ENCODE assay signal across 1 cellular context in the genomic region with DNA sequence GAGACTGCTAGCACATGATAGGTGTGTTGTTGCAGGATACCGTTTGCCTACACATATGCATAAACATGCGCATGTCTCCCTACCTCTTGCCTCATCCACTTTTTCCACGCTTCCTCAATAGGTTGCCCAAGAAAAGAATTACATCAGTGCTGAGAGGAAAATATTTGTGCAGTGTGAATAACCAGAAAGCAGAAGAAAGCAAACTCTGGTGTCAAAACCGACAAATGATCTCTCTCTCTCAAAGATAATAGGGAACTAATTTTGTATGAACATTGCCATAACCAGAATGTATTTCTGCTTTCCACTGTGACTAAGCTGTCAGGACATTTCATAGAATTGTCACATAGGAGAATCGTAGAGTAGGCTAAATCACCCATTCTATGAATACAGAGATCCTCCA.
TF ChIP-seq lines count a peak whose summit lies in the region.

No MANE protein-coding gene starts in this region.

TF ChIP-seq in GM23338, 12 proteins besides CTCF, POLR2A, EP300 and RAD21 (continued from another document):
- TF ChIP-seq, protein P1, sequence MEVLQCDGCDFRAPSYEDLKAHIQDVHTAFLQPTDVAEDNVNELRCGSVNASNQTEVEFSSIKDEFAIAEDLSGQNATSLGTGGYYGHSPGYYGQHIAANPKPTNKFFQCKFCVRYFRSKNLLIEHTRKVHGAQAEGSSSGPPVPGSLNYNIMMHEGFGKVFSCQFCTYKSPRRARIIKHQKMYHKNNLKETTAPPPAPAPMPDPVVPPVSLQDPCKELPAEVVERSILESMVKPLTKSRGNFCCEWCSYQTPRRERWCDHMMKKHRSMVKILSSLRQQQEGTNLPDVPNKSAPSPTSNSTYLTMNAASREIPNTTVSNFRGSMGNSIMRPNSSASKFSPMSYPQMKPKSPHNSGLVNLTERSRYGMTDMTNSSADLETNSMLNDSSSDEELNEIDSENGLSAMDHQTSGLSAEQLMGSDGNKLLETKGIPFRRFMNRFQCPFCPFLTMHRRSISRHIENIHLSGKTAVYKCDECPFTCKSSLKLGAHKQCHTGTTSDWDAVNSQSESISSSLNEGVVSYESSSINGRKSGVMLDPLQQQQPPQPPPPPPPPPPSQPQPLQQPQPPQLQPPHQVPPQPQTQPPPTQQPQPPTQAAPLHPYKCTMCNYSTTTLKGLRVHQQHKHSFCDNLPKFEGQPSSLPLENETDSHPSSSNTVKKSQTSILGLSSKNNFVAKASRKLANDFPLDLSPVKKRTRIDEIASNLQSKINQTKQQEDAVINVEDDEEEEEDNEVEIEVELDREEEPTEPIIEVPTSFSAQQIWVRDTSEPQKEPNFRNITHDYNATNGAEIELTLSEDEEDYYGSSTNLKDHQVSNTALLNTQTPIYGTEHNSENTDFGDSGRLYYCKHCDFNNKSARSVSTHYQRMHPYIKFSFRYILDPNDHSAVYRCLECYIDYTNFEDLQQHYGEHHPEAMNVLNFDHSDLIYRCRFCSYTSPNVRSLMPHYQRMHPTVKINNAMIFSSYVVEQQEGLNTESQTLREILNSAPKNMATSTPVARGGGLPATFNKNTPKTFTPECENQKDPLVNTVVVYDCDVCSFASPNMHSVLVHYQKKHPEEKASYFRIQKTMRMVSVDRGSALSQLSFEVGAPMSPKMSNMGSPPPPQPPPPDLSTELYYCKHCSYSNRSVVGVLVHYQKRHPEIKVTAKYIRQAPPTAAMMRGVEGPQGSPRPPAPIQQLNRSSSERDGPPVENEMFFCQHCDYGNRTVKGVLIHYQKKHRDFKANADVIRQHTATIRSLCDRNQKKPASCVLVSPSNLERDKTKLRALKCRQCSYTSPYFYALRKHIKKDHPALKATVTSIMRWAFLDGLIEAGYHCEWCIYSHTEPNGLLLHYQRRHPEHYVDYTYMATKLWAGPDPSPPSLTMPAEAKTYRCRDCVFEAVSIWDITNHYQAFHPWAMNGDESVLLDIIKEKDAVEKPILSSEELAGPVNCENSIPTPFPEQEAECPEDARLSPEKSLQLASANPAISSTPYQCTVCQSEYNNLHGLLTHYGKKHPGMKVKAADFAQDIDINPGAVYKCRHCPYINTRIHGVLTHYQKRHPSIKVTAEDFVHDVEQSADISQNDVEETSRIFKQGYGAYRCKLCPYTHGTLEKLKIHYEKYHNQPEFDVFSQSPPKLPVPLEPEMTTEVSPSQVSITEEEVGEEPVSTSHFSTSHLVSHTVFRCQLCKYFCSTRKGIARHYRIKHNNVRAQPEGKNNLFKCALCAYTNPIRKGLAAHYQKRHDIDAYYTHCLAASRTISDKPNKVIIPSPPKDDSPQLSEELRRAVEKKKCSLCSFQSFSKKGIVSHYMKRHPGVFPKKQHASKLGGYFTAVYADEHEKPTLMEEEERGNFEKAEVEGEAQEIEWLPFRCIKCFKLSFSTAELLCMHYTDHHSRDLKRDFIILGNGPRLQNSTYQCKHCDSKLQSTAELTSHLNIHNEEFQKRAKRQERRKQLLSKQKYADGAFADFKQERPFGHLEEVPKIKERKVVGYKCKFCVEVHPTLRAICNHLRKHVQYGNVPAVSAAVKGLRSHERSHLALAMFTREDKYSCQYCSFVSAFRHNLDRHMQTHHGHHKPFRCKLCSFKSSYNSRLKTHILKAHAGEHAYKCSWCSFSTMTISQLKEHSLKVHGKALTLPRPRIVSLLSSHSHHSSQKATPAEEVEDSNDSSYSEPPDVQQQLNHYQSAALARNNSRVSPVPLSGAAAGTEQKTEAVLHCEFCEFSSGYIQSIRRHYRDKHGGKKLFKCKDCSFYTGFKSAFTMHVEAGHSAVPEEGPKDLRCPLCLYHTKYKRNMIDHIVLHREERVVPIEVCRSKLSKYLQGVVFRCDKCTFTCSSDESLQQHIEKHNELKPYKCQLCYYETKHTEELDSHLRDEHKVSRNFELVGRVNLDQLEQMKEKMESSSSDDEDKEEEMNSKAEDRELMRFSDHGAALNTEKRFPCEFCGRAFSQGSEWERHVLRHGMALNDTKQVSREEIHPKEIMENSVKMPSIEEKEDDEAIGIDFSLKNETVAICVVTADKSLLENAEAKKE (CRISPR knock-in tag; IDR thresholded peaks at IDR 0.05): no peak
- TF ChIP-seq EZH2phosphoT487 (IDR thresholded peaks at IDR 0.05; ENCODE audit: unreplicated experiment): no peak
